ENCODE assay signal across 21 cellular contexts in genomic region chr2:144502356-144502755, GRCh38. TPM values are rescaled to one million over a fixed set of nuclear protein-coding genes. Genes with fewer than 3 reads are reported as not detected.
A peak's percentile ranks its signal among the peaks of the same experiment; 100 is the strongest.
DNase-seq lines count a peak whose midpoint lies in the region; ATAC-seq and TF ChIP-seq lines count a peak whose summit lies in the region.
"Had no signal": no experiment of that assay in that cellular context is flagged by ENCODE, and none has a peak within 500 bp of the region (broad histone marks: within the 10 kb centered on the region; RNA-seq: fewer than 3 reads in every experiment).

No MANE protein-coding gene starts in this region.

- H3K4me1 Mint-ChIP-seq in brain, result peaks cover 94% of the 10 kb centered on the region
- H3K4me1 Mint-ChIP-seq: activated naive CD4-positive, alpha-beta T cell treated with anti-CD3 and anti-CD28 coated beads, Interleukin-2, amount 10 ng/mL, durations not matched to agents 7 days and 5 days had no signal

- H3K9me3 ChIP-seq in A673 (ENCODE audit: low read depth, low read length, poor library complexity, severe bottlenecking), result no peaks in the 10 kb centered on the region
- no peaks in the 10 kb centered on the region for H3K9me3 ChIP-seq in lung (ENCODE audit: control insufficient read depth in 2 of 2, insufficient read depth in 1 of 2, low read length in 1 of 2)
- no peaks in the 10 kb centered on the region for H3K9me3 ChIP-seq in smooth muscle cell (replicated peaks; ENCODE audit: low read depth)
- H3K9me3 ChIP-seq: pancreas had no signal

- BruUV-seq in A673 (replicated peaks; lab: Mats Ljungman, UMichigan), result no TSS peak

- no peak for ATAC-seq in lung (ENCODE audit: insufficient read depth, low FRiP score)
- ATAC-seq in HG02623 (IDR thresholded peaks at IDR 0.05; ENCODE audit: unreplicated experiment), result no peak
- ATAC-seq: Panc1; pancreas; stimulated activated memory B cell treated with anti-CD40 and anti-IgM and Interleukin-4, amounts not matched to agents 10 μg/mL and 1 μg/mL and 100 μg/mL, for 72 hours had no signal

- CTCF ChIA-PET in A673 (lab: Charles Lee), result no interaction called here

- no peaks in the 10 kb centered on the region for H3K27me3 Mint-ChIP-seq in brain
- H3K27me3 Mint-ChIP-seq: CD8-positive, alpha-beta memory T cell; stimulated activated memory B cell treated with anti-CD40 and anti-IgM and Interleukin-4, amounts not matched to agents 10 μg/mL and 1 μg/mL and 100 μg/mL, for 72 hours had no signal

- H3K4me3 Mint-ChIP-seq in brain, result peak overlapping the region in 3 of 5 experiments; percentile 8 to 44 (median 36)
- H3K4me3 Mint-ChIP-seq: activated naive CD4-positive, alpha-beta T cell treated with anti-CD3 and anti-CD28 coated beads, Interleukin-2, amount 10 ng/mL, durations not matched to agents 7 days and 5 days; stimulated activated memory B cell treated with anti-CD40 and anti-IgM and Interleukin-4, amounts not matched to agents 10 μg/mL and 1 μg/mL and 100 μg/mL, for 72 hours had no signal

- H3K27ac ChIP-seq in A673 (ENCODE audit: low read depth, low read length, poor library complexity, severe bottlenecking) (peak overlapping the region; percentile 28), lung (ENCODE audit: low read depth in 1 of 2, low read length in 1 of 2) (peak overlapping the region; percentile 33 to 37), smooth muscle cell (ENCODE audit: low read depth) (peak overlapping the region; percentile 98)
- H3K27ac ChIP-seq: pancreas had no signal

- WGBS in lung, 2 donors, result 58 to 78% methylated on average over 7 of the region's 7 CpGs
- 39% methylated on average over 7 of the region's 7 CpGs for WGBS in smooth muscle cell (ENCODE audit: low lambda C conversion rate)

- H3F3A ChIP-seq in smooth muscle cell (ENCODE audit: low read depth), result peaks cover 24% of the 10 kb centered on the region

- TF ChIP-seq CTCF in A673 (conservative IDR thresholded peaks at IDR 0.05; ENCODE audit: low read depth, low read length) (no peak), brain (conservative IDR thresholded peaks at IDR 0.05) (no peak), lung (IDR thresholded peaks at IDR 0.05; ENCODE audit: control extremely low read depth, extremely low read depth) (no peak), smooth muscle cell (IDR thresholded peaks at IDR 0.05; ENCODE audit: borderline replicate concordance, insufficient read depth, poor library complexity, severe bottlenecking) (no peak)

- intact Hi-C loops in A673 (cut with micrococcal nuclease; ENCODE audit: unreplicated experiment), result no loop called here

- peaks cover 97% of the 10 kb centered on the region for H3K79me2 ChIP-seq in smooth muscle cell (ENCODE audit: low read depth)

- H3K9ac ChIP-seq in smooth muscle cell (ENCODE audit: low read depth), result peak overlapping the region; percentile 36

- H3K4me1 ChIP-seq in A673 (ENCODE audit: insufficient read depth, low read length, poor library complexity, severe bottlenecking) (peaks cover 61% of the 10 kb centered on the region), lung (ENCODE audit: control insufficient read depth in 2 of 2, insufficient read depth in 2 of 2, low read length in 2 of 2) (peaks cover 6 to 16% of the 10 kb centered on the region in 2 donors), smooth muscle cell (ENCODE audit: low read depth) (peaks cover 62% of the 10 kb centered on the region)

- H3K36me3 ChIP-seq in A673 (ENCODE audit: insufficient read depth, low read length, poor library complexity, severe bottlenecking) (peaks cover 30% of the 10 kb centered on the region), lung (ENCODE audit: control insufficient read depth in 2 of 2, insufficient read depth in 2 of 2, low read length in 2 of 2) (no peaks in the 10 kb centered on the region), smooth muscle cell (ENCODE audit: low read depth) (no peaks in the 10 kb centered on the region)
- H3K36me3 ChIP-seq: pancreas had no signal

- POLR2A ChIA-PET in A673 (lab: Charles Lee; ENCODE audit: low non-redundant PET), result no interaction called here

- no peak for DNase-seq in A673 (ENCODE audit: low spot score)
- no peak for DNase-seq in lung (ENCODE audit: low spot score)
- no peak for DNase-seq in smooth muscle cell (lab: John Stamatoyannopoulos, UW; ENCODE audit: unreplicated experiment)
- DNase-seq in activated effector memory CD4-positive, alpha-beta T cell treated with Interleukin-2 at 50 U/mL for 16 hours, result no peak
- DNase-seq in stimulated activated CD4-positive, alpha-beta T cell treated with anti-CD3 and anti-CD28 coated beads, Interleukin-4, amount 100 ng/mL, for 4 hours, result no peak
- no peak for DNase-seq in stimulated activated CD4-positive, alpha-beta T cell treated with anti-CD3 and anti-CD28 coated beads, Interleukin-1b, Interleukin-23, amount 100 ng/mL, for 48 hours
- DNase-seq: activated CD4-positive, alpha-beta T cell treated with anti-CD3 and anti-CD28 coated beads, Interleukin-2, amount 50 U/mL, for 48 hours; activated naive CD4-positive, alpha-beta T cell treated with anti-CD3 and anti-CD28 coated beads, Interleukin-2, amount 10 ng/mL, durations not matched to agents 7 days and 5 days; activated T-cell treated with anti-CD3 and anti-CD28 coated beads, Interleukin-2, amount 50 U/mL, for 1 hour; CD8-positive, alpha-beta memory T cell; HCEC 1CT; islet precursor cell; NCI-H1417; NCI-H2171 treated with DMSO at 0.1 percent for 48 hours; NCI-H82; pancreas; small intestine had no signal

- H3K36me3 Mint-ChIP-seq in brain, result peaks cover 26% of the 10 kb centered on the region
- H3K36me3 Mint-ChIP-seq: activated naive CD4-positive, alpha-beta T cell treated with anti-CD3 and anti-CD28 coated beads, Interleukin-2, amount 10 ng/mL, durations not matched to agents 7 days and 5 days had no signal

- H3K27ac Mint-ChIP-seq in brain, result peak overlapping the region; percentile 11 to 90 (median 70)
- H3K27ac Mint-ChIP-seq: activated naive CD4-positive, alpha-beta T cell treated with anti-CD3 and anti-CD28 coated beads, Interleukin-2, amount 10 ng/mL, durations not matched to agents 7 days and 5 days; stimulated activated memory B cell treated with anti-CD40 and anti-IgM and Interleukin-4, amounts not matched to agents 10 μg/mL and 1 μg/mL and 100 μg/mL, for 72 hours had no signal

- no peaks in the 10 kb centered on the region for H3K27me3 ChIP-seq in A673 (replicated peaks; ENCODE audit: insufficient read depth, low read depth, low read length, poor library complexity)
- H3K27me3 ChIP-seq in lung (ENCODE audit: control insufficient read depth, insufficient read depth), result no peaks in the 10 kb centered on the region
- H3K27me3 ChIP-seq in smooth muscle cell (ENCODE audit: low read depth), result no peaks in the 10 kb centered on the region
- H3K27me3 ChIP-seq: pancreas had no signal

- H2AFZ ChIP-seq in smooth muscle cell (ENCODE audit: low read depth), result no peak overlapping the region

- peaks cover 94% of the 10 kb centered on the region for H4K20me1 ChIP-seq in smooth muscle cell (ENCODE audit: low read depth)

- peak overlapping the region; percentile 62 for H3K4me2 ChIP-seq in smooth muscle cell

- H3K9me3 Mint-ChIP-seq in brain, result no peaks in the 10 kb centered on the region
- H3K9me3 Mint-ChIP-seq: activated naive CD4-positive, alpha-beta T cell treated with anti-CD3 and anti-CD28 coated beads, Interleukin-2, amount 10 ng/mL, durations not matched to agents 7 days and 5 days; CD8-positive, alpha-beta memory T cell; stimulated activated memory B cell treated with anti-CD40 and anti-IgM and Interleukin-4, amounts not matched to agents 10 μg/mL and 1 μg/mL and 100 μg/mL, for 72 hours had no signal

- H3K4me3 ChIP-seq in A673 (ENCODE audit: low read depth, low read length, poor library complexity, severe bottlenecking) (no peak overlapping the region), lung (no peak overlapping the region), smooth muscle cell (no peak overlapping the region)
- H3K4me3 ChIP-seq: pancreas had no signal

RNA-seq across cellular contexts. Expression of gene ZEB2, which starts 17.6 kb away (rescaled TPM):
- 146 TPM in 2 replicates for total RNA-seq in A673 (2021)
- polyA plus RNA-seq in brain (ENCODE audit: insufficient read depth, low read depth, low replicate concordance), result 28.2 TPM
- 100 to 1,000 TPM; 176 to 332 TPM for total RNA-seq in lung
- 10 to 100 TPM; 27.0 to 77.6 TPM for polyA plus RNA-seq in lung
- total RNA-seq in smooth muscle cell, result 148 and 158 TPM in 2 replicates
- 50.8 and 67.5 TPM in 2 replicates for polyA plus RNA-seq in smooth muscle cell

Comparison
In these comparisons a context has a peak if more than half of its experiments do, and no peak if none do; other contexts are left out.
1. H3K27ac ChIP-seq: peak in every context shown above with its lines; median percentile 98 in smooth muscle cell; 35 in lung; 28 in A673.